Comparison of ENCODE assay signal across 26 cellular contexts in the genomic region with DNA sequence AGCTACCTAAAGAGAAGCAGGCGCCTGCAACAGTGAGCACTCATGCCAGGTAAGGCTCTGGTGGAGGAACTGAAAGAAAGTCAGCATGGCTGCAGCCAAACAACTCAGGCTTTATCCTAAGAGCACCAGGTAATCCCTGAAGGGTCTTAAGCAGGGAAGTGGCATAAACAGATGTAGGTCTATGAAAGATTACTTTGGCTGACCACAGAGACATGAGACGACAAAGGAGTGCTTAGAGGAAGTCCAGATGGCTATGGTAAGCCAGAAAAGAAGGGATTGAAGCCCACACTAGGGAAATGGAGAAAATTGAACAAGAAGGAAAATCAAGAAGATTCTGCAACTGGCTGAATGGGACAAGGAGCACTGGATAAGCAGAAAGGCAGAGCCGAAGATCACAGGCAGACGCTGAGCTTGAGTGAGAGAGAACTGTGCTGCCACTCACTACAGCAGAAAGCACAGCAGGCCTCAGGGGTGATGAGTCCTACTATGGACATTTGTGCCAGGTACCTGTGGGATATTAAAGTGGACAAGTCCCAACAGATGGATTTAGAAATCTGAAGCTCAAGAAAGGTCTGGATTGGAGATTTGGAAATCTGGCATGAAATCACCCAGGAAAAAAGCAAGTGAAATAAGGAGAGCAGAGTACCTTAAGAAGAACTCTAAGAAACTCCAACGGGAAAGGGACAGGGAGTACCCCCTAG. TPM values are rescaled to one million over a fixed set of nuclear protein-coding genes. Genes with fewer than 3 reads are reported as not detected.
A peak's percentile ranks its signal among the peaks of the same experiment; 100 is the strongest.
DNase-seq lines count a peak whose midpoint lies in the region; ATAC-seq, FAIRE-seq and TF ChIP-seq lines count a peak whose summit lies in the region.
"Had no signal": no experiment of that assay in that cellular context is flagged by ENCODE, and none has a peak within 500 bp of the region (broad histone marks: within the 10 kb centered on the region; RNA-seq: fewer than 3 reads in every experiment).

No MANE protein-coding gene starts in this region.

- no peak overlapping the region for H2BK12ac ChIP-seq in H1 (ENCODE audit: low read depth, low read length)

- no peak overlapping the region for H2BK120ac ChIP-seq in H1 (replicated peaks; ENCODE audit: low read depth, low read length)

- POLR2A ChIA-PET in H1 (lab: Charles Lee; ENCODE audit: partially characterized antibody) = interaction anchor here (1.1 kb wide), 1 partner anchor 15 kb away, joined by 3 read pairs; no protein-coding TSS in a partner anchor

- H2BK20ac ChIP-seq in H1 (ENCODE audit: low read length) = no peak overlapping the region

- H3K9ac ChIP-seq in OCI-LY1 (ENCODE audit: low read length) (no peak overlapping the region; the same call in 1 of the 2 replicates), H1 (replicated peaks in 1 of 4; ENCODE audit: extremely low read depth in 1 of 4, low read depth in 3 of 4, low read length in 3 of 4) (no peak overlapping the region)

- H2BK5ac ChIP-seq in H1 (ENCODE audit: low read depth, low read length) = no peak overlapping the region

- 89% methylated on average over 5 of the region's 5 CpGs; no CpG with 5 or more reads in 1 of the 2 experiments for WGBS in H1 (ENCODE audit: extremely low coverage in 1 of 2, insufficient coverage in 1 of 2, insufficient read length in 1 of 2, insufficient replicate concordance in 2 of 2, low coverage in 1 of 2, low lambda C conversion rate in 2 of 2, missing lambda C conversion rate in 1 of 2), 2 experiments
- whole genome bisulfite sequencing in testis, 2 donors = 89 to 95% methylated on average over 5 of the region's 5 CpGs

- H3K27me3 Mint-ChIP-seq in activated T-cell treated with anti-CD3 and anti-CD28 coated beads, Interleukin-2, amount 50 U/mL, for 72 hours (ENCODE audit: low read depth) = no peaks in the 10 kb centered on the region
- H3K27me3 Mint-ChIP-seq in stimulated activated memory B cell treated with anti-CD40 and anti-IgM and Interleukin-4, amounts not matched to agents 10 μg/mL and 1 μg/mL and 100 μg/mL, for 72 hours = no peaks in the 10 kb centered on the region
- H3K27me3 Mint-ChIP-seq: activated CD8-positive, alpha-beta T cell treated with anti-CD3 and anti-CD28 coated beads for 36 hours; stimulated activated naive CD8-positive, alpha-beta T cell treated with anti-CD3 and anti-CD28 coated beads, Interleukin-15, amount 100 ng/mL, for 72 hours had no signal

- no peak overlapping the region for H3K4me2 ChIP-seq in OCI-LY1 (ENCODE audit: low read length)
- H3K4me2 ChIP-seq in H1 (ENCODE audit: insufficient read depth in 1 of 2, low read depth in 2 of 2, low read length in 2 of 2) = no peak overlapping the region
- H3K4me2 ChIP-seq: hepatocyte had no signal

- H3K9me3 ChIP-seq in OCI-LY1 (ENCODE audit: low read length) = no peaks in the 10 kb centered on the region
- H3K9me3 ChIP-seq in H1 (ENCODE audit: insufficient read depth in 2 of 2, low read depth in 1 of 2, low read length in 1 of 2) = no peaks in the 10 kb centered on the region
- no peaks in the 10 kb centered on the region for H3K9me3 ChIP-seq in testis
- H3K9me3 ChIP-seq: mucosa of descending colon, transverse colon had no signal

- no peak overlapping the region for H4K5ac ChIP-seq in H1 (ENCODE audit: insufficient read length, low read depth, low read length)

- no peak overlapping the region for H3K56ac ChIP-seq in H1 (replicated peaks; ENCODE audit: insufficient read length, low read depth, low read length)

- intact Hi-C loops in testis (cut with DNase I; ENCODE audit: low total_unique reads) = no loop called here

- TF ChIP-seq CTCF in OCI-LY1 (IDR thresholded peaks at IDR 0.05; ENCODE audit: low read length) (no peak), H1 (IDR thresholded peaks at IDR 0.05; ENCODE audit: control extremely low read depth in 1 of 3, insufficient read depth in 1 of 3, low read depth in 1 of 3, low read length in 3 of 3) (no peak), testis (IDR thresholded peaks at IDR 0.05) (no peak)

- H4K91ac ChIP-seq in H1 (replicated peaks; ENCODE audit: insufficient read length, low read length) = no peak overlapping the region

- H3K36me3 ChIP-seq in OCI-LY1 (ENCODE audit: insufficient read depth, low read length) (peaks cover 51% of the 10 kb centered on the region), H1 (ENCODE audit: control insufficient read depth in 2 of 4, insufficient read depth in 4 of 4, low read length in 3 of 4) (peaks cover 0 to 16% (median 2%) of the 10 kb centered on the region in 4 experiments; a peak in 5 of 8 replicates), testis (ENCODE audit: low read depth, missing control alignments) (no peaks in the 10 kb centered on the region)
- H3K36me3 ChIP-seq: transverse colon had no signal

- no peak for DNase-seq in activated T-cell treated with anti-CD3 and anti-CD28 coated beads, Interleukin-2, amount 50 U/mL, for 72 hours
- DNase-seq in activated T-cell treated with anti-CD3 and anti-CD28 coated beads for 4 hours = no peak
- no peak for DNase-seq in H1 (ENCODE audit: low read depth in 1 of 2, low spot score in 2 of 2)
- no peak for DNase-seq in globus pallidus (ENCODE audit: low spot score)
- DNase-seq in testis = no peak
- DNase-seq: 8988T; activated CD8-positive, alpha-beta T cell treated with anti-CD3 and anti-CD28 coated beads for 36 hours; AML-193; anterior cingulate cortex; caudate nucleus; EL; foreskin fibroblast; GOT3; mucosa of descending colon; NCI-H1105; NCI-H2029; NCI-H446; stimulated activated CD4-positive, alpha-beta T cell treated with anti-CD3 and anti-CD28 coated beads, Interleukin-4, amount 100 ng/mL, for 1 hour; stimulated activated naive CD8-positive, alpha-beta T cell treated with anti-CD3 and anti-CD28 coated beads, Interleukin-15, amount 100 ng/mL, for 72 hours; transverse colon had no signal

- H3F3A ChIP-seq in OCI-LY1 (ENCODE audit: insufficient read depth, low read length) = no peaks in the 10 kb centered on the region

- H3K9me3 Mint-ChIP-seq in activated T-cell treated with anti-CD3 and anti-CD28 coated beads, Interleukin-2, amount 50 U/mL, for 72 hours = no peaks in the 10 kb centered on the region
- no peaks in the 10 kb centered on the region for H3K9me3 Mint-ChIP-seq in stimulated activated memory B cell treated with anti-CD40 and anti-IgM and Interleukin-4, amounts not matched to agents 10 μg/mL and 1 μg/mL and 100 μg/mL, for 72 hours
- H3K9me3 Mint-ChIP-seq: activated CD8-positive, alpha-beta T cell treated with anti-CD3 and anti-CD28 coated beads for 36 hours; stimulated activated naive CD8-positive, alpha-beta T cell treated with anti-CD3 and anti-CD28 coated beads, Interleukin-15, amount 100 ng/mL, for 72 hours had no signal

- peaks cover 18% of the 10 kb centered on the region for H3K79me2 ChIP-seq in OCI-LY1 (ENCODE audit: insufficient read depth, low read length)
- H3K79me2 ChIP-seq in H1 (ENCODE audit: control insufficient read depth in 1 of 2, insufficient read depth in 2 of 2, low read length in 2 of 2) = peaks cover 0 to 15% of the 10 kb centered on the region in 2 experiments; a peak in 2 of 4 replicates

- no peak for FAIRE-seq in H1 (lab: Jason Lieb, UNC)

- H3K27ac ChIP-seq in OCI-LY1 (ENCODE audit: low read depth, low read length, poor library complexity, severe bottlenecking) (peak overlapping the region; percentile 37), H1 (ENCODE audit: low read depth, low read length) (no peak overlapping the region), testis (no peak overlapping the region)
- H3K27ac ChIP-seq: epithelial cell of prostate, hepatocyte, transverse colon had no signal

- no peak for TF ChIP-seq RAD21 in H1 (IDR thresholded peaks at IDR 0.05 in 1 of 2, conservative IDR thresholded peaks at IDR 0.05 in 1 of 2; ENCODE audit: low read depth in 2 of 2, low read length in 2 of 2)

- TF ChIP-seq EP300 in H1 (IDR thresholded peaks at IDR 0.05; ENCODE audit: borderline replicate concordance in 1 of 2, low read depth in 2 of 2, low read length in 2 of 2) = no peak

- no peak overlapping the region for H3K18ac ChIP-seq in H1 (ENCODE audit: extremely low read depth, low read length)

- H3K14ac ChIP-seq in H1 (ENCODE audit: insufficient read length) = no peak overlapping the region

- CTCF ChIA-PET in H1 (lab: Charles Lee; ENCODE audit: partially characterized antibody) = no interaction called here

- peaks cover 37% of the 10 kb centered on the region for H3K4me1 Mint-ChIP-seq in activated T-cell treated with anti-CD3 and anti-CD28 coated beads, Interleukin-2, amount 50 U/mL, for 72 hours (ENCODE audit: low read depth)
- H3K4me1 Mint-ChIP-seq in stimulated activated memory B cell treated with anti-CD40 and anti-IgM and Interleukin-4, amounts not matched to agents 10 μg/mL and 1 μg/mL and 100 μg/mL, for 72 hours = peaks cover 41% of the 10 kb centered on the region

- no peak for ATAC-seq in activated T-cell treated with anti-CD3 and anti-CD28 coated beads, Interleukin-2, amount 50 U/mL, for 72 hours (replicated peaks in 1 of 2)
- ATAC-seq in stimulated activated memory B cell treated with anti-CD40 and anti-IgM and Interleukin-4, amounts not matched to agents 10 μg/mL and 1 μg/mL and 100 μg/mL, for 72 hours = no peak
- ATAC-seq in HG02623 (IDR thresholded peaks at IDR 0.05; ENCODE audit: unreplicated experiment) = no peak
- ATAC-seq: activated CD8-positive, alpha-beta T cell treated with anti-CD3 and anti-CD28 coated beads for 36 hours; mucosa of descending colon; stimulated activated naive CD8-positive, alpha-beta T cell treated with anti-CD3 and anti-CD28 coated beads, Interleukin-15, amount 100 ng/mL, for 72 hours had no signal

- H3K4me3 Mint-ChIP-seq in activated T-cell treated with anti-CD3 and anti-CD28 coated beads, Interleukin-2, amount 50 U/mL, for 72 hours = no peak overlapping the region
- no peak overlapping the region for H3K4me3 Mint-ChIP-seq in stimulated activated memory B cell treated with anti-CD40 and anti-IgM and Interleukin-4, amounts not matched to agents 10 μg/mL and 1 μg/mL and 100 μg/mL, for 72 hours
- H3K4me3 Mint-ChIP-seq: activated CD8-positive, alpha-beta T cell treated with anti-CD3 and anti-CD28 coated beads for 36 hours; stimulated activated naive CD8-positive, alpha-beta T cell treated with anti-CD3 and anti-CD28 coated beads, Interleukin-15, amount 100 ng/mL, for 72 hours had no signal

- no peak overlapping the region for H2BK15ac ChIP-seq in H1 (ENCODE audit: low read length)

- H4K8ac ChIP-seq in H1 (ENCODE audit: extremely low read depth, insufficient read depth, low read length) = no peak overlapping the region

- H3K4me3 ChIP-seq in OCI-LY1 (ENCODE audit: low read depth, low read length, poor library complexity, severe bottlenecking) (no peak overlapping the region), H1 (ENCODE audit: extremely low read depth in 1 of 4, insufficient read depth in 2 of 4, low read depth in 3 of 4, low read length in 4 of 4) (no peak overlapping the region), testis (no peak overlapping the region)
- H3K4me3 ChIP-seq: hepatocyte, mucosa of descending colon, transverse colon had no signal

- TF ChIP-seq POLR2A in H1 (IDR thresholded peaks at IDR 0.05; ENCODE audit: control extremely low read depth in 1 of 2, low read depth in 2 of 2, low read length in 2 of 2) (no peak), testis (IDR thresholded peaks at IDR 0.05) (no peak)

- H4K20me1 ChIP-seq in OCI-LY1 (ENCODE audit: insufficient read depth, low read length) (no peaks in the 10 kb centered on the region), H1 (replicated peaks in 1 of 2; ENCODE audit: control insufficient read depth in 1 of 2, insufficient read depth in 2 of 2, low read length in 2 of 2) (peaks cover 0 to 7% of the 10 kb centered on the region in 2 experiments)

- peaks cover 6% of the 10 kb centered on the region; the same call in 1 of the 2 replicates for H3K79me1 ChIP-seq in H1 (ENCODE audit: low read depth, low read length)

- no peak overlapping the region for H2AFZ ChIP-seq in OCI-LY1 (ENCODE audit: low read length)
- H2AFZ ChIP-seq in H1 (ENCODE audit: low read length) = no peak overlapping the region
- H2AFZ ChIP-seq: hepatocyte had no signal

- 0 out of 2 replicates have a peak overlapping the region, but pooled peaks have one; percentile 11 for H2AK5ac ChIP-seq in H1 (ENCODE audit: low read depth, low read length)

- H3K4me1 ChIP-seq in OCI-LY1 (ENCODE audit: insufficient read depth, low read length, severe bottlenecking) = peaks cover 26% of the 10 kb centered on the region
- H3K4me1 ChIP-seq in H1 (replicated peaks in 1 of 4; ENCODE audit: control insufficient read depth in 3 of 4, insufficient read depth in 4 of 4, low read length in 3 of 4) = no peaks in the 10 kb centered on the region; a peak in 1 of 7 replicates
- peaks cover 7% of the 10 kb centered on the region for H3K4me1 ChIP-seq in testis

- H3K23ac ChIP-seq in H1 (ENCODE audit: insufficient read length) = no peak overlapping the region

- H3K36me3 Mint-ChIP-seq in activated T-cell treated with anti-CD3 and anti-CD28 coated beads, Interleukin-2, amount 50 U/mL, for 72 hours (ENCODE audit: insufficient read depth in 2 of 2) = peaks cover 7 to 9% of the 10 kb centered on the region in 2 donors
- H3K36me3 Mint-ChIP-seq in stimulated activated memory B cell treated with anti-CD40 and anti-IgM and Interleukin-4, amounts not matched to agents 10 μg/mL and 1 μg/mL and 100 μg/mL, for 72 hours = peaks cover 28% of the 10 kb centered on the region

- H3K23me2 ChIP-seq in H1 (ENCODE audit: low read depth, low read length) = peaks cover 10% of the 10 kb centered on the region

- peak overlapping the region; percentile 12 for H3K27ac Mint-ChIP-seq in activated T-cell treated with anti-CD3 and anti-CD28 coated beads, Interleukin-2, amount 50 U/mL, for 72 hours
- peak overlapping the region; percentile 5 for H3K27ac Mint-ChIP-seq in stimulated activated memory B cell treated with anti-CD40 and anti-IgM and Interleukin-4, amounts not matched to agents 10 μg/mL and 1 μg/mL and 100 μg/mL, for 72 hours
- H3K27ac Mint-ChIP-seq: activated CD8-positive, alpha-beta T cell treated with anti-CD3 and anti-CD28 coated beads for 36 hours; stimulated activated naive CD8-positive, alpha-beta T cell treated with anti-CD3 and anti-CD28 coated beads, Interleukin-15, amount 100 ng/mL, for 72 hours had no signal

- H3K4ac ChIP-seq in H1 (replicated peaks; ENCODE audit: insufficient read length, low read depth, low read length) = no peak overlapping the region

- H3K27me3 ChIP-seq in OCI-LY1 (ENCODE audit: insufficient read depth, low read length) = no peaks in the 10 kb centered on the region
- no peaks in the 10 kb centered on the region for H3K27me3 ChIP-seq in H1 (replicated peaks in 1 of 4; ENCODE audit: control insufficient read depth in 3 of 4, extremely low read depth in 1 of 4, insufficient read depth in 3 of 4, low read length in 3 of 4)
- no peaks in the 10 kb centered on the region for H3K27me3 ChIP-seq in testis
- H3K27me3 ChIP-seq: hepatocyte, transverse colon had no signal

- H3K9me2 ChIP-seq in OCI-LY1 (ENCODE audit: low read depth, low read length) = no peaks in the 10 kb centered on the region

RNA-seq across cellular contexts. Expression of a gene that starts 4.2 kb away (rescaled TPM):
- 10 to 100 TPM; 23.8 to 26.9 TPM for total RNA-seq in activated T-cell treated with anti-CD3 and anti-CD28 coated beads, Interleukin-2, amount 50 U/mL, for 72 hours
- total RNA-seq in H1 (2021; fragmentation: NEBNext Ultra II Directional; extraction: Animal tissue kit (Norgen Biotek cat#: 25700)) = 29.6 and 29.8 TPM in 2 replicates
- polyA plus RNA-seq in H1 (2011; rRNA removed) = 11.8 and 13.7 TPM in 2 replicates
- 20.2 TPM for polyA plus RNA-seq in H1 (2011; cell fraction: cytosol; rRNA removed)
- polyA plus RNA-seq in H1 (2011; cell fraction: nucleus; rRNA removed) = 13.4 TPM
- polyA plus RNA-seq in H1 (2012, experiment 1 of 2) = 19.3 to 26.7 TPM (median 23.0 TPM) in 4 replicates
- polyA plus RNA-seq in H1 (2012, experiment 2 of 2) = 2.1 TPM
- polyA plus RNA-seq in H1 (2013, experiment 1 of 2) = 12.1 TPM
- 10.7 TPM for polyA plus RNA-seq in H1 (2013, experiment 2 of 2)
- 22.3 and 25.0 TPM in 2 replicates for polyA minus RNA-seq in H1 (2011; rRNA and poly(A)+ RNA removed)
- polyA minus RNA-seq in H1 (2011; cell fraction: cytosol; rRNA and poly(A)+ RNA removed) = 18.3 TPM
- polyA minus RNA-seq in H1 (2011; cell fraction: nucleus; rRNA and poly(A)+ RNA removed) = 22.6 TPM
- total RNA-seq in testis = 10 to 100 TPM; 20.5 to 32.8 TPM
- polyA plus RNA-seq in testis (ENCODE audit: insufficient read depth, low read depth, low replicate concordance) = 14.4 TPM

RNA-seq across cellular contexts. Expression of a gene that starts 47.2 kb away (rescaled TPM):
- under 1 TPM; 0.35 to 0.65 TPM for total RNA-seq in activated T-cell treated with anti-CD3 and anti-CD28 coated beads, Interleukin-2, amount 50 U/mL, for 72 hours
- 0.40 and 0.52 TPM in 2 replicates for total RNA-seq in H1 (2021; fragmentation: NEBNext Ultra II Directional; extraction: Animal tissue kit (Norgen Biotek cat#: 25700))
- 0.41 and 0.45 TPM in 2 replicates for polyA plus RNA-seq in H1 (2011; rRNA removed)
- polyA plus RNA-seq in H1 (2011; cell fraction: cytosol; rRNA removed) = 0.74 TPM
- 0.48 TPM for polyA plus RNA-seq in H1 (2011; cell fraction: nucleus; rRNA removed)
- polyA plus RNA-seq in H1 (2012, experiment 1 of 2) = 0.29 to 0.52 TPM (median 0.37 TPM) in 4 replicates
- 0.41 TPM for polyA plus RNA-seq in H1 (2012, experiment 2 of 2)
- 0.28 TPM for polyA plus RNA-seq in H1 (2013, experiment 1 of 2)
- 0.29 TPM for polyA plus RNA-seq in H1 (2013, experiment 2 of 2)
- polyA minus RNA-seq in H1 (2011; rRNA and poly(A)+ RNA removed) = 0.63 and 1.3 TPM in 2 replicates
- 0.29 TPM for polyA minus RNA-seq in H1 (2011; cell fraction: cytosol; rRNA and poly(A)+ RNA removed)
- polyA minus RNA-seq in H1 (2011; cell fraction: nucleus; rRNA and poly(A)+ RNA removed) = 2.0 TPM
- under 1 TPM; 0.25 to 0.47 TPM for total RNA-seq in testis
- polyA plus RNA-seq in testis (ENCODE audit: insufficient read depth, low read depth, low replicate concordance) = 0.62 TPM
- total RNA-seq: RPMI7951 had no signal
- polyA plus RNA-seq: hepatocyte had no signal
